In the genomic region with DNA sequence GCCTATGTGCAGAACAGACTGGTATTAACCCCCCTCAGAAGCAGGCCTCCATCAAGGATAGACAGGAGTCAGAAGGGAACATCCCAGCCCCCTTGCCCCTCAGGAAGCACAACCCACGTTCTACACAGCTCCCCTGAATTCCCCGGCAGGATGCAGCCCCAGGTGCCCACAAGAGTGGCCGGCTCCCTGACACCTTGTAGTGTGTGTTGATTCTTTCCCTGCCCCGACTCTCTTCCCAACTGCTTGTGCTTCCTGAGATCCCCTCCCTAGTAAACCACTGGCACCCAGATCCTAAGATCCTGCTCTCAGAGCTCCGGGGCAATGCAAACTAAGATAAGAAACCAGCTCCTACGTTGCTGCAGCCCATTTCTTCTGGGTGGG, we compare ENCODE assay signal across 11 cellular contexts. TPM values are rescaled to one million over a fixed set of nuclear protein-coding genes. Genes with fewer than 3 reads are reported as not detected.
DNase-seq lines count a peak whose midpoint lies in the region; ATAC-seq and TF ChIP-seq lines count a peak whose summit lies in the region.
"Had no signal": no experiment of that assay in that cellular context is flagged by ENCODE, and none has a peak within 500 bp of the region (broad histone marks: within the 10 kb centered on the region; RNA-seq: fewer than 3 reads in every experiment).

No MANE protein-coding gene starts in this region.

- POLR2A ChIA-PET in activated B cell treated with CpG ODN at 0.5 μM for 24 hours (lab: Charles Lee): interaction anchor here (0.7 to 1.8 kb wide), 7 partner anchors 15 to 656 kb away, joined by 3 to 12 read pairs (median 3); a partner anchor contains a TSS

- H3K4me3 Mint-ChIP-seq in activated CD4-positive, alpha-beta T cell treated with anti-CD3 and anti-CD28 coated beads, Interleukin-2, amount 10 ng/mL, durations not matched to agents 24 days and 14 days: peak overlapping the region; percentile 80
- H3K4me3 Mint-ChIP-seq in activated B cell treated with CpG ODN at 0.5 μM for 24 hours: peak overlapping the region; percentile 78

- H3K36me3 ChIP-seq in hepatocyte (replicated peaks; ENCODE audit: insufficient read depth, low read depth) (no peaks in the 10 kb centered on the region), stomach smooth muscle (ENCODE audit: control insufficient read depth in 2 of 2, insufficient read depth in 2 of 2, low read length in 2 of 2) (no peaks in the 10 kb centered on the region)

- no peaks in the 10 kb centered on the region for H3K27me3 ChIP-seq in hepatocyte
- H3K27me3 ChIP-seq in stomach smooth muscle (ENCODE audit: control insufficient read depth in 1 of 2, insufficient read depth in 2 of 2, low read length in 2 of 2): no peaks in the 10 kb centered on the region

- H3K9me3 ChIP-seq in hepatocyte (ENCODE audit: low read depth) (no peaks in the 10 kb centered on the region), stomach smooth muscle (ENCODE audit: control insufficient read depth in 2 of 2, low read length in 2 of 2) (no peaks in the 10 kb centered on the region)

- H3K9ac ChIP-seq in stomach smooth muscle (ENCODE audit: low read length in 2 of 2): peak overlapping the region in 1 of 2 donors; percentile 29

- CTCF ChIA-PET in activated B cell treated with CpG ODN at 0.5 μM for 24 hours (lab: Charles Lee): interaction anchor here (1.1 to 1.4 kb wide), 3 partner anchors 19 to 89 kb away, joined by 4 read pairs; no protein-coding TSS in a partner anchor

- intact Hi-C loops in activated CD4-positive, alpha-beta T cell treated with anti-CD3 and anti-CD28 coated beads, Interleukin-2, amount 10 ng/mL, durations not matched to agents 24 days and 14 days (cut with micrococcal nuclease): loop anchor here (5.0 kb wide), 1 partner anchor 39 kb away; no protein-coding TSS in a partner anchor
- intact Hi-C loops in activated B cell treated with CpG ODN at 0.5 μM for 24 hours (cut with micrococcal nuclease): no loop called here

- TF ChIP-seq CTCF in activated B cell treated with CpG ODN at 0.5 μM for 24 hours (IDR thresholded peaks at IDR 0.05) (no peak), hepatocyte (IDR thresholded peaks at IDR 0.05; ENCODE audit: poor library complexity) (no peak)

- no peak for ATAC-seq in activated B cell treated with CpG ODN at 0.5 μM for 24 hours (ENCODE audit: low read depth)
- ATAC-seq: HCT116 had no signal

- no peaks in the 10 kb centered on the region for H4K20me1 ChIP-seq in hepatocyte (ENCODE audit: insufficient read depth, poor library complexity, severe bottlenecking)

- peaks cover 41% of the 10 kb centered on the region for H3K4me1 Mint-ChIP-seq in activated CD4-positive, alpha-beta T cell treated with anti-CD3 and anti-CD28 coated beads, Interleukin-2, amount 10 ng/mL, durations not matched to agents 24 days and 14 days
- H3K4me1 Mint-ChIP-seq in activated B cell treated with CpG ODN at 0.5 μM for 24 hours: peaks cover 61% of the 10 kb centered on the region

- DNase-seq in activated CD4-positive, alpha-beta T cell treated with anti-CD3 and anti-CD28 coated beads, Interleukin-2, amount 10 ng/mL, durations not matched to agents 24 days and 14 days: peak; percentile 63
- DNase-seq in activated CD4-positive, alpha-beta T cell treated with anti-CD3 and anti-CD28 coated beads, Interleukin-2, amount 50 U/mL, for 1 hour: no peak
- DNase-seq in activated B cell treated with CpG ODN at 0.5 μM for 24 hours (no peak), hepatocyte (ENCODE audit: low spot score) (no peak), AG08396 (ENCODE audit: low spot score) (no peak), SW480 (ENCODE audit: low spot score) (no peak), midbrain (lab: John Stamatoyannopoulos, UW) (no peak)
- DNase-seq: ACHN, NCI-H524 treated with DMSO at 0.1 percent for 48 hours had no signal

- no peaks in the 10 kb centered on the region for H3K79me2 ChIP-seq in hepatocyte

- peaks cover 5% of the 10 kb centered on the region for H3K36me3 Mint-ChIP-seq in activated CD4-positive, alpha-beta T cell treated with anti-CD3 and anti-CD28 coated beads, Interleukin-2, amount 10 ng/mL, durations not matched to agents 24 days and 14 days (ENCODE audit: low read depth)
- no peaks in the 10 kb centered on the region for H3K36me3 Mint-ChIP-seq in activated B cell treated with CpG ODN at 0.5 μM for 24 hours (ENCODE audit: low read depth)

- H3K27me3 Mint-ChIP-seq in activated CD4-positive, alpha-beta T cell treated with anti-CD3 and anti-CD28 coated beads, Interleukin-2, amount 10 ng/mL, durations not matched to agents 24 days and 14 days: no peaks in the 10 kb centered on the region
- H3K27me3 Mint-ChIP-seq in activated B cell treated with CpG ODN at 0.5 μM for 24 hours: no peaks in the 10 kb centered on the region

- peak overlapping the region; percentile 18 for H2AFZ ChIP-seq in hepatocyte

- peak overlapping the region; percentile 51 for H3K4me2 ChIP-seq in hepatocyte

- 42% methylated on average over 6 of the region's 6 CpGs for WGBS in hepatocyte (ENCODE audit: low lambda C conversion rate, missing lambda C conversion rate)

- H3K27ac Mint-ChIP-seq in activated CD4-positive, alpha-beta T cell treated with anti-CD3 and anti-CD28 coated beads, Interleukin-2, amount 10 ng/mL, durations not matched to agents 24 days and 14 days: peak overlapping the region; percentile 86
- peak overlapping the region; percentile 83 for H3K27ac Mint-ChIP-seq in activated B cell treated with CpG ODN at 0.5 μM for 24 hours

- no peaks in the 10 kb centered on the region for H3K9me2 ChIP-seq in hepatocyte (replicated peaks; ENCODE audit: insufficient read depth)

- H3K9me3 Mint-ChIP-seq in activated CD4-positive, alpha-beta T cell treated with anti-CD3 and anti-CD28 coated beads, Interleukin-2, amount 10 ng/mL, durations not matched to agents 24 days and 14 days: peaks cover 5% of the 10 kb centered on the region
- peaks cover 3% of the 10 kb centered on the region for H3K9me3 Mint-ChIP-seq in activated B cell treated with CpG ODN at 0.5 μM for 24 hours

- H3K27ac ChIP-seq in hepatocyte: peak overlapping the region; percentile 75
- H3K27ac ChIP-seq in stomach smooth muscle (ENCODE audit: low read length): no peak overlapping the region

- H3K4me3 ChIP-seq in hepatocyte (no peak overlapping the region), stomach smooth muscle (ENCODE audit: low read length in 2 of 2) (peak overlapping the region; percentile 40 to 62)

- H3K4me1 ChIP-seq in hepatocyte (ENCODE audit: insufficient read depth) (peaks cover 5% of the 10 kb centered on the region), stomach smooth muscle (ENCODE audit: control insufficient read depth, insufficient read depth, low read length) (peaks cover 12% of the 10 kb centered on the region)

RNA-seq across cellular contexts. Expression of a gene that starts 34.8 kb away (rescaled TPM):
- total RNA-seq in activated CD4-positive, alpha-beta T cell treated with anti-CD3 and anti-CD28 coated beads, Interleukin-2, amount 10 ng/mL, durations not matched to agents 24 days and 14 days: 163 and 170 TPM in 2 replicates
- total RNA-seq in activated B cell treated with CpG ODN at 0.5 μM for 24 hours (124 and 126 TPM in 2 replicates), hepatocyte (65.6 and 78.9 TPM in 2 replicates)
- polyA plus RNA-seq in hepatocyte: 119 and 134 TPM in 2 replicates

RNA-seq across cellular contexts. Expression of a gene that starts 46.7 kb away (rescaled TPM):
- total RNA-seq in activated CD4-positive, alpha-beta T cell treated with anti-CD3 and anti-CD28 coated beads, Interleukin-2, amount 10 ng/mL, durations not matched to agents 24 days and 14 days: 8.3 and 9.1 TPM in 2 replicates
- total RNA-seq in activated B cell treated with CpG ODN at 0.5 μM for 24 hours (31.9 and 32.1 TPM in 2 replicates), hepatocyte (18.8 and 18.9 TPM in 2 replicates)
- polyA plus RNA-seq in hepatocyte: 16.4 and 16.7 TPM in 2 replicates
